ENCODE assay signal across 1 cellular context in genomic region chr20:45937765-45938164, GRCh38.
TF ChIP-seq lines count a peak whose summit lies in the region.

No MANE protein-coding gene starts in this region.

TF ChIP-seq in WTC11, 78 proteins besides CTCF, POLR2A, EP300 and RAD21 (continued from another document):
- no peak for TF ChIP-seq ZNF671 (CRISPR knock-in tag; IDR thresholded peaks at IDR 0.05)
- no peak for TF ChIP-seq TEAD1 (CRISPR knock-in tag; IDR thresholded peaks at IDR 0.05)
- TF ChIP-seq GRHL2 (CRISPR knock-in tag; IDR thresholded peaks at IDR 0.05; ENCODE audit: insufficient replicate concordance, severe bottlenecking), result no peak
